25 cellular contexts compared by ENCODE assay signal in the genomic region with DNA sequence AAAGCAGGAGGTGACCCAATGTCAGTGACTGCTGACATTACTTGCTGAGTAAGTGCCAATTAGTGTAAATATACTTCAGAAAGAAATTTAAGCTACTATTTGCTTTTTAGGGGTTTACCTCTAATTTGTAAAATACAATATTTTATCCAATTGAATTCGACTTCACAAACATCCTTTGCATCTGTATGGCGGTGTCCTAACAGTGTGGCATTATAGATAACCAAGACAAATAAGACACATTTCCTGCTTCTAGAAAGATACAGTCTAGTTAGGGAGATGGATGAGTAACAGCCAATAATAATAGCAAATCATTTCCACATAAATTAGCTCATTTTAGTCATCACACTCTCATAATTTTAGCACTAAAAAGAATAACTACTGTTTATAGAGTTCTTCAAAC.
"Had no signal": no experiment of that assay in that cellular context is flagged by ENCODE, and none has a peak within 500 bp of the region (broad histone marks: within the 10 kb centered on the region; RNA-seq: fewer than 3 reads in every experiment).

No MANE protein-coding gene starts in this region.

- H3K27me3 Mint-ChIP-seq: stimulated activated naive CD8-positive, alpha-beta T cell treated with anti-CD3 and anti-CD28 coated beads, Interleukin-15, amount 100 ng/mL, for 72 hours; type B pancreatic cell had no signal

- H3K4me1 ChIP-seq: prostate gland, right lobe of liver had no signal

- H3K36me3 Mint-ChIP-seq: immature natural killer cell; memory B cell; naive thymus-derived CD4-positive, alpha-beta T cell; type B pancreatic cell had no signal

- FAIRE-seq: colon, small intestine had no signal

- H3K9me3 ChIP-seq: esophagus muscularis mucosa, prostate gland, right lobe of liver, testis had no signal

- DNase-seq: cerebellar nuclear complex; effector CD8-positive, alpha-beta T cell; endodermal cell; foreskin melanocyte; immature natural killer cell; islet precursor cell; midbrain; naive thymus-derived CD4-positive, alpha-beta T cell; nucleus accumbens; right lobe of liver; small intestine; stimulated activated CD4-positive, alpha-beta T cell treated with anti-CD3 and anti-CD28 coated beads, Interleukin-15, amount 100 ng/mL, for 24 hours; stimulated activated CD4-positive, alpha-beta T cell treated with anti-CD3 and anti-CD28 coated beads, Interleukin-2, amount 100 ng/mL, for 48 hours; stimulated activated CD8-positive, alpha-beta memory T cell treated with anti-CD3 and anti-CD28 coated beads, Interleukin-4, amount 100 ng/mL, for 48 hours; stimulated activated naive CD4-positive, alpha-beta T cell; stimulated activated naive CD8-positive, alpha-beta T cell treated with anti-CD3 and anti-CD28 coated beads, Interleukin-15, amount 100 ng/mL, for 72 hours; testis; tibial artery had no signal

- H3K27ac Mint-ChIP-seq: endodermal cell; immature natural killer cell; memory B cell; naive thymus-derived CD4-positive, alpha-beta T cell; nephron; stimulated activated naive CD8-positive, alpha-beta T cell treated with anti-CD3 and anti-CD28 coated beads, Interleukin-15, amount 100 ng/mL, for 72 hours; type B pancreatic cell had no signal

- ATAC-seq: naive thymus-derived CD4-positive, alpha-beta T cell; right lobe of liver; stimulated activated naive CD8-positive, alpha-beta T cell treated with anti-CD3 and anti-CD28 coated beads, Interleukin-15, amount 100 ng/mL, for 72 hours had no signal

- H3K4me3 Mint-ChIP-seq: endodermal cell; immature natural killer cell; memory B cell; naive thymus-derived CD4-positive, alpha-beta T cell; nephron; stimulated activated naive CD8-positive, alpha-beta T cell treated with anti-CD3 and anti-CD28 coated beads, Interleukin-15, amount 100 ng/mL, for 72 hours; type B pancreatic cell had no signal

- H3K27ac ChIP-seq: esophagus muscularis mucosa, prostate gland, right lobe of liver, testis had no signal

- H3K4me3 ChIP-seq: esophagus muscularis mucosa, lung, prostate gland, right lobe of liver, testis, tibial artery had no signal

- H3K4me1 Mint-ChIP-seq: endodermal cell; immature natural killer cell; memory B cell; naive thymus-derived CD4-positive, alpha-beta T cell; nephron; stimulated activated naive CD8-positive, alpha-beta T cell treated with anti-CD3 and anti-CD28 coated beads, Interleukin-15, amount 100 ng/mL, for 72 hours had no signal

- H3K36me3 ChIP-seq: esophagus muscularis mucosa, prostate gland, right lobe of liver, tibial artery had no signal

- H3K9me3 Mint-ChIP-seq: memory B cell, type B pancreatic cell had no signal

- H3K27me3 ChIP-seq: esophagus muscularis mucosa, right lobe of liver, testis, tibial artery had no signal
